8 cellular contexts compared by ENCODE assay signal in genomic region chr17:28745052-28745776, GRCh38. TPM values are rescaled to one million over a fixed set of nuclear protein-coding genes. Genes with fewer than 3 reads are reported as not detected.
DNase-seq lines count a peak whose midpoint lies in the region; ATAC-seq and TF ChIP-seq lines count a peak whose summit lies in the region.

No MANE protein-coding gene starts in this region.

- peaks cover 31% of the 10 kb centered on the region for H3K79me2 ChIP-seq in Karpas-422 (ENCODE audit: low read length)

- H3K36me3 ChIP-seq in Karpas-422 (ENCODE audit: insufficient read depth, low read length) = peaks cover 4% of the 10 kb centered on the region
- peaks cover 0 to 28% (median 23%) of the 10 kb centered on the region in 4 donors for H3K36me3 ChIP-seq in esophagus muscularis mucosa
- peaks cover 21 to 26% of the 10 kb centered on the region in 2 donors for H3K36me3 ChIP-seq in mucosa of rectum (ENCODE audit: control insufficient read depth in 2 of 2, insufficient read depth in 2 of 2, low read length in 2 of 2)

- H3K4me1 ChIP-seq in Karpas-422 (ENCODE audit: low read length) = peaks cover 53% of the 10 kb centered on the region
- peaks cover 45 to 64% (median 61%) of the 10 kb centered on the region in 4 donors for H3K4me1 ChIP-seq in esophagus muscularis mucosa
- peaks cover 61 to 69% of the 10 kb centered on the region in 2 donors for H3K4me1 ChIP-seq in mucosa of rectum (ENCODE audit: control insufficient read depth in 2 of 2, insufficient read depth in 2 of 2, low read length in 2 of 2)

- no peaks in the 10 kb centered on the region for H3K9me3 ChIP-seq in Karpas-422 (ENCODE audit: low read length)
- no peaks in the 10 kb centered on the region for H3K9me3 ChIP-seq in esophagus muscularis mucosa
- H3K9me3 ChIP-seq in mucosa of rectum (ENCODE audit: control insufficient read depth in 2 of 2, low read length in 2 of 2) = no peaks in the 10 kb centered on the region

- 5% methylated on average over 28 of the region's 28 CpGs for WGBS in esophagus muscularis mucosa

- DNase-seq in DMS 273 (lab: John Stamatoyannopoulos, UW; ENCODE audit: unreplicated experiment) (peak; percentile 90), Karpas-422 (peak; percentile 78), T-helper 9 cell (peak; percentile 25), esophagus muscularis mucosa (ENCODE audit: extremely low spot score) (no peak), type B pancreatic cell (ENCODE audit: extremely low spot score, unreplicated experiment) (peak; percentile 80), AML-193 (lab: John Stamatoyannopoulos, UW) (no peak)

- peaks cover 3% of the 10 kb centered on the region for H3K36me3 Mint-ChIP-seq in type B pancreatic cell

- no peaks in the 10 kb centered on the region for H3K9me2 ChIP-seq in Karpas-422 (replicated peaks; ENCODE audit: insufficient read depth, low read length)

- H3K27ac Mint-ChIP-seq in type B pancreatic cell = peak overlapping the region; percentile 98

- H4K20me1 ChIP-seq in Karpas-422 (ENCODE audit: insufficient read depth, low read depth, low read length) = peaks cover 33% of the 10 kb centered on the region

- H3K27ac ChIP-seq in Karpas-422 (ENCODE audit: low read length) (peak overlapping the region; percentile 79), esophagus muscularis mucosa (replicated peaks in 1 of 4) (peak overlapping the region; percentile 80 to 95 (median 90)), mucosa of rectum (ENCODE audit: low read depth in 2 of 2, low read length in 2 of 2) (peak overlapping the region; percentile 97 to 98)

- peak overlapping the region; percentile 91 for H3K4me3 ChIP-seq in Karpas-422 (ENCODE audit: low read length)
- peak overlapping the region; percentile 61 to 95 (median 76) for H3K4me3 ChIP-seq in esophagus muscularis mucosa
- peak overlapping the region; percentile 76 to 83 for H3K4me3 ChIP-seq in mucosa of rectum (ENCODE audit: low read length in 2 of 2)

- ATAC-seq in GM18873 (IDR thresholded peaks at IDR 0.05; ENCODE audit: low FRiP score, unreplicated experiment) = no peak

- no peaks in the 10 kb centered on the region for H3K9me3 Mint-ChIP-seq in type B pancreatic cell

- intact Hi-C loops in esophagus muscularis mucosa (cut with DNase I) = no loop called here

- peak overlapping the region; percentile 93 for H3K4me2 ChIP-seq in Karpas-422 (ENCODE audit: low read depth, low read length, poor library complexity, severe bottlenecking)

- no peak for TF ChIP-seq CTCF in esophagus muscularis mucosa (IDR thresholded peaks at IDR 0.05)
- TF ChIP-seq CTCF in type B pancreatic cell (conservative IDR thresholded peaks at IDR 0.05) = no peak

- peak overlapping the region; percentile 95 for H3K4me3 Mint-ChIP-seq in type B pancreatic cell

- no peak for TF ChIP-seq EP300 in esophagus muscularis mucosa (IDR thresholded peaks at IDR 0.05)

- no peaks in the 10 kb centered on the region for H3K27me3 Mint-ChIP-seq in type B pancreatic cell

- H3K4me1 Mint-ChIP-seq in type B pancreatic cell (ENCODE audit: unreplicated experiment) = peaks cover 4% of the 10 kb centered on the region

- TF ChIP-seq POLR2A in esophagus muscularis mucosa (IDR thresholded peaks at IDR 0.05; ENCODE audit: low read depth) = no peak

- H3K27me3 ChIP-seq in Karpas-422 (ENCODE audit: low read length) (no peaks in the 10 kb centered on the region), esophagus muscularis mucosa (no peaks in the 10 kb centered on the region), mucosa of rectum (ENCODE audit: control insufficient read depth in 2 of 2, insufficient read depth in 2 of 2, low read length in 2 of 2) (no peaks in the 10 kb centered on the region)

- H3K9ac ChIP-seq in Karpas-422 (ENCODE audit: low read length) = peak overlapping the region; percentile 96
- H3K9ac ChIP-seq in mucosa of rectum (ENCODE audit: low read depth in 1 of 2, low read length in 2 of 2) = peak overlapping the region; percentile 83 to 94

- no peak overlapping the region for H2AFZ ChIP-seq in Karpas-422 (ENCODE audit: low read length)

RNA-seq across cellular contexts. Expression of gene TRAF4, which starts 1.4 kb away (rescaled TPM):
- total RNA-seq in Karpas-422 (2014; rRNA removed; shearing (Covaris generic); ENCODE audit: low replicate concordance) = 40.1 and 40.7 TPM in 2 replicates
- total RNA-seq in esophagus muscularis mucosa (10 to 100 TPM in 2 of 4 donors, 1 to 10 TPM in 2; 4.6 to 12.6 (median 10.6) TPM), type B pancreatic cell (ENCODE audit: low replicate concordance) (219 and 327 TPM in 2 replicates)

RNA-seq across cellular contexts. Expression of gene NEK8, which starts 16.6 kb away (rescaled TPM):
- 9.4 and 13.8 TPM in 2 replicates for total RNA-seq in Karpas-422 (2014; rRNA removed; shearing (Covaris generic); ENCODE audit: low replicate concordance)
- 1 to 10 TPM in 3 of 4 donors, under 1 TPM in 1; 0.83 to 2.1 (median 1.6) TPM for total RNA-seq in esophagus muscularis mucosa
- total RNA-seq in type B pancreatic cell (ENCODE audit: low replicate concordance) = 8.7 and 9.5 TPM in 2 replicates

RNA-seq across cellular contexts. Expression of gene TLCD1, which starts 19.2 kb away (rescaled TPM):
- total RNA-seq in Karpas-422 (2014; rRNA removed; shearing (Covaris generic); ENCODE audit: low replicate concordance) = 2.1 and 3.8 TPM in 2 replicates
- total RNA-seq in esophagus muscularis mucosa (1 to 10 TPM in 3 of 4 donors, not detected in 1; 1.0 to 1.5 (median 1.3) TPM), type B pancreatic cell (ENCODE audit: low replicate concordance) (18.6 and 40.2 TPM in 2 replicates)

RNA-seq across cellular contexts. Expression of gene RPL23A, which starts 25.4 kb away (rescaled TPM):
- 1,170 and 1,763 TPM in 2 replicates for total RNA-seq in Karpas-422 (2014; rRNA removed; shearing (Covaris generic); ENCODE audit: low replicate concordance)
- 100 to 1,000 TPM; 378 to 728 (median 558) TPM for total RNA-seq in esophagus muscularis mucosa
- 1,717 and 1,950 TPM in 2 replicates for total RNA-seq in type B pancreatic cell (ENCODE audit: low replicate concordance)

RNA-seq across cellular contexts. Expression of gene RAB34, which starts 27.5 kb away (rescaled TPM):
- total RNA-seq in Karpas-422 (2014; rRNA removed; shearing (Covaris generic); ENCODE audit: low replicate concordance) = not detected in 2 replicates
- 100 to 1,000 TPM; 147 to 216 (median 202) TPM for total RNA-seq in esophagus muscularis mucosa
- total RNA-seq in type B pancreatic cell (ENCODE audit: low replicate concordance) = 54.2 and 133 TPM in 2 replicates

Comparison
In these comparisons a context has a peak if more than half of its experiments do, and no peak if none do; other contexts are left out.
1. DNase-seq: peak in DMS 273 (single experiment), Karpas-422 (single experiment), T-helper 9 cell (single experiment) and type B pancreatic cell (single experiment); none in esophagus muscularis mucosa (single experiment) and AML-193 (0 of 2).
2. Peak in every context shown above with its lines, with median percentiles within 50 percentile points of each other: H3K27ac ChIP-seq and H3K4me3 ChIP-seq.